8 cellular contexts compared by ENCODE assay signal in genomic region chr7:155069992-155070827, GRCh38. TPM values are rescaled to one million over a fixed set of nuclear protein-coding genes. Genes with fewer than 3 reads are reported as not detected.
DNase-seq lines count a peak whose midpoint lies in the region; ATAC-seq and TF ChIP-seq lines count a peak whose summit lies in the region.

Gene HTR5A (plus strand): TSS chr7:155070324. CDS start chr7:155070900, 576 bp downstream.

- H3K27ac ChIP-seq in AG04450 (ENCODE audit: low read depth, low read length) (no peak within 1 kb of the TSS), Panc1 (ENCODE audit: low read length) (no peak within 1 kb of the TSS), substantia nigra (ENCODE audit: low read depth, low read length, poor library complexity, severe bottlenecking) (no peak within 1 kb of the TSS)

- POLR2A ChIA-PET in AG04450 (lab: Yijun Ruan, JAX): no interaction called here
- POLR2A ChIA-PET in Panc1 (lab: Charles Lee): no interaction called here

- H3K4me3 ChIP-seq in AG04450 (ENCODE audit: low read depth, low read length): no peak within 1 kb of the TSS
- H3K4me3 ChIP-seq in Panc1 (ENCODE audit: low read depth in 2 of 2, low read length in 2 of 2): no peak within 1 kb of the TSS
- H3K4me3 ChIP-seq in fibroblast of villous mesenchyme (ENCODE audit: low read depth, low read length): no peak within 1 kb of the TSS

- H3K27me3 ChIP-seq in AG04450 (ENCODE audit: control insufficient read depth, insufficient read depth, low read length) (peaks cover 6% of the 10 kb centered on the region), Panc1 (ENCODE audit: control insufficient read depth, insufficient read depth, low read length) (peaks cover 23% of the 10 kb centered on the region)

- TF ChIP-seq CTCF in AG04450 (IDR thresholded peaks at IDR 0.05; ENCODE audit: low read depth, low read length) (peak; percentile 12; the same call in 1 of the 2 replicates), Panc1 (IDR thresholded peaks at IDR 0.05) (no peak), fibroblast of villous mesenchyme (IDR thresholded peaks at IDR 0.05; ENCODE audit: insufficient read depth, low read depth, low read length) (no peak)

- DNase-seq in AG04450 (ENCODE audit: low read depth, low spot score): peak; percentile 59
- no peak for DNase-seq in Panc1 (ENCODE audit: low read depth, low spot score)
- DNase-seq in activated T-helper 9 cell treated with anti-CD3 and anti-CD28 coated beads, Interleukin-2, amount 50 U/mL, for 16 hours (ENCODE audit: low read depth): peak; percentile 48
- DNase-seq in fibroblast of villous mesenchyme (ENCODE audit: low read depth): peak; percentile 87
- DNase-seq in non-pigmented ciliary epithelial cell (ENCODE audit: low read depth): peak; percentile 27
- DNase-seq in substantia nigra (lab: John Stamatoyannopoulos, UW): peak in 41 of 49 donors; percentile 4 to 81 (median 42)

- H3K9me3 ChIP-seq in AG04450 (ENCODE audit: control insufficient read depth, insufficient read depth, low read length) (peaks cover 10% of the 10 kb centered on the region; the same call in 1 of the 2 replicates), Panc1 (ENCODE audit: control insufficient read depth, insufficient read depth, low read depth, low read length) (no peaks in the 10 kb centered on the region)

- peaks cover 8% of the 10 kb centered on the region; the same call in 1 of the 2 replicates for H3K4me1 ChIP-seq in Panc1 (ENCODE audit: control insufficient read depth, insufficient read depth, low read length)

- no TSS peak for BruUV-seq in Panc1 (replicated peaks; lab: Mats Ljungman, UMichigan)

- intact Hi-C loops in Panc1 (cut with micrococcal nuclease; ENCODE audit: unreplicated experiment): no loop called here

- no peaks in the 10 kb centered on the region for H3K36me3 ChIP-seq in Panc1 (ENCODE audit: control insufficient read depth, insufficient read depth, low read length)

- in situ Hi-C loops in Panc1 (cut with HindIII; ENCODE audit: low pct_unique_long_range_greater_than_20kb, low sequenced_read_pairs): no loop called here

- CTCF ChIA-PET in AG04450 (lab: Charles Lee): interaction anchor here (1.9 kb wide), 1 partner anchor 275 kb away, joined by 9 read pairs; no protein-coding TSS in a partner anchor
- CTCF ChIA-PET in Panc1 (lab: Charles Lee): no interaction called here

- ATAC-seq in GM18873 (IDR thresholded peaks at IDR 0.05; ENCODE audit: low FRiP score, unreplicated experiment) (peak; percentile 87), HG03095 (IDR thresholded peaks at IDR 0.05; ENCODE audit: unreplicated experiment) (peak; percentile 98), Panc1 (peak; percentile 84)

RNA-seq across cellular contexts. Expression of gene HTR5A, which starts in this region (rescaled TPM):
- polyA plus RNA-seq in AG04450 (2011; rRNA removed): not detected in 2 replicates
- polyA minus RNA-seq in AG04450 (2011; rRNA and poly(A)+ RNA removed): not detected in 2 replicates
- total RNA-seq in Panc1 (2021; ENCODE audit: unreplicated experiment): not detected
- not detected for polyA plus RNA-seq in Panc1 (2012; ENCODE audit: insufficient read length)
- total RNA-seq in fibroblast of villous mesenchyme: not detected in 2 replicates

Comparison
In these comparisons a context has a peak if more than half of its experiments do, and no peak if none do; other contexts are left out.
1. Peak in DNase-seq in AG04450; RNA of the gene not detected or under 1 TPM.
2. Peak in ATAC-seq in Panc1; RNA of the gene not detected or under 1 TPM.
3. Peak in DNase-seq in fibroblast of villous mesenchyme; RNA of the gene not detected or under 1 TPM.